27 cellular contexts compared by ENCODE assay signal in genomic region chrX:39956803-39957394, GRCh38.
"Had no signal": no experiment of that assay in that cellular context is flagged by ENCODE, and none has a peak within 500 bp of the region (broad histone marks: within the 10 kb centered on the region; RNA-seq: fewer than 3 reads in every experiment).

No MANE protein-coding gene starts in this region.

- H3K36me3 ChIP-seq: gastrocnemius medialis, neutrophil, pancreas, right atrium auricular region, spleen, thoracic aorta, tibial nerve, upper lobe of left lung had no signal

- H3K27ac ChIP-seq: dorsolateral prefrontal cortex, gastrocnemius medialis, neutrophil, pancreas, right atrium auricular region, skin epidermis, spleen, thoracic aorta, tibial nerve, upper lobe of left lung had no signal

- H3K36me3 Mint-ChIP-seq: mesothelial cell of epicardium; naive B cell; natural killer cell treated with Interleukin-12 subunit alpha and Interleukin-12 subunit beta and Interleukin-15 and Interleukin-18, amount 100 ng/mL, for 72 hours; stimulated activated naive B cell treated with anti-CD40 and anti-IgM and Interleukin-4, amounts not matched to agents 10 μg/mL and 1 μg/mL and 100 μg/mL, for 72 hours had no signal

- H3K27me3 Mint-ChIP-seq: stimulated activated naive CD8-positive, alpha-beta T cell treated with anti-CD3 and anti-CD28 coated beads, Interleukin-15, Interleukin-2, amounts not matched to agents 100 ng/mL and 50 ng/mL, for 24 hours had no signal

- H3K4me1 ChIP-seq: gastrocnemius medialis, pancreas, right atrium auricular region, tibial nerve had no signal

- H3K4me3 ChIP-seq: dorsolateral prefrontal cortex, gastrocnemius medialis, mucosa of descending colon, pancreas, right atrium auricular region, skin epidermis, spleen, thoracic aorta, tibial nerve, upper lobe of left lung had no signal

- H3K27ac Mint-ChIP-seq: mesothelial cell of epicardium; naive B cell; natural killer cell treated with Interleukin-12 subunit alpha and Interleukin-12 subunit beta and Interleukin-15 and Interleukin-18, amount 100 ng/mL, for 72 hours; progenitor cell of endocrine pancreas; stimulated activated naive B cell treated with anti-CD40 and anti-IgM and Interleukin-4, amounts not matched to agents 10 μg/mL and 1 μg/mL and 100 μg/mL, for 72 hours; stimulated activated naive CD8-positive, alpha-beta T cell treated with anti-CD3 and anti-CD28 coated beads, Interleukin-15, Interleukin-2, amounts not matched to agents 100 ng/mL and 50 ng/mL, for 24 hours had no signal

- FAIRE-seq: colon, kidney, pancreas, urothelium cell line had no signal

- DNase-seq: dorsolateral prefrontal cortex; effector CD4-positive, alpha-beta T cell; foreskin fibroblast; gastrocnemius medialis; kidney; mesenchymal stem cell; mucosa of descending colon; naive B cell; spleen; stimulated activated CD4-positive, alpha-beta T cell treated with anti-CD3 and anti-CD28 coated beads, Interleukin-4, amount 100 ng/mL, for 4 hours; stimulated activated naive B cell treated with anti-CD40 and anti-IgM and Interleukin-4, amounts not matched to agents 10 μg/mL and 1 μg/mL and 100 μg/mL, for 72 hours; upper lobe of left lung had no signal

- H3K9me3 ChIP-seq: gastrocnemius medialis, mucosa of descending colon, neutrophil, pancreas, right atrium auricular region, spleen, thoracic aorta, tibial nerve, upper lobe of left lung had no signal

- H3K4me3 Mint-ChIP-seq: mesothelial cell of epicardium; naive B cell; natural killer cell treated with Interleukin-12 subunit alpha and Interleukin-12 subunit beta and Interleukin-15 and Interleukin-18, amount 100 ng/mL, for 72 hours; neural crest cell; stimulated activated naive B cell treated with anti-CD40 and anti-IgM and Interleukin-4, amounts not matched to agents 10 μg/mL and 1 μg/mL and 100 μg/mL, for 72 hours; stimulated activated naive CD8-positive, alpha-beta T cell treated with anti-CD3 and anti-CD28 coated beads, Interleukin-15, Interleukin-2, amounts not matched to agents 100 ng/mL and 50 ng/mL, for 24 hours had no signal

- H3K9me3 Mint-ChIP-seq: natural killer cell treated with Interleukin-12 subunit alpha and Interleukin-12 subunit beta and Interleukin-15 and Interleukin-18, amount 100 ng/mL, for 72 hours; neural crest cell; stimulated activated naive B cell treated with anti-CD40 and anti-IgM and Interleukin-4, amounts not matched to agents 10 μg/mL and 1 μg/mL and 100 μg/mL, for 72 hours; stimulated activated naive CD8-positive, alpha-beta T cell treated with anti-CD3 and anti-CD28 coated beads, Interleukin-15, Interleukin-2, amounts not matched to agents 100 ng/mL and 50 ng/mL, for 24 hours had no signal

- H3K27me3 ChIP-seq: gastrocnemius medialis, neutrophil, pancreas, right atrium auricular region, spleen, tibial nerve had no signal

- ATAC-seq: esophagus mucosa; gastrocnemius medialis; left lobe of liver; mucosa of descending colon; natural killer cell treated with Interleukin-12 subunit alpha and Interleukin-12 subunit beta and Interleukin-15 and Interleukin-18, amount 100 ng/mL, for 72 hours; pancreas; stimulated activated naive B cell treated with anti-CD40 and anti-IgM and Interleukin-4, amounts not matched to agents 10 μg/mL and 1 μg/mL and 100 μg/mL, for 72 hours had no signal
